In genomic region chr12:14416658-14417057, GRCh38 we compare ENCODE assay signal across 8 cellular contexts. TPM values are rescaled to one million over a fixed set of nuclear protein-coding genes. Genes with fewer than 3 reads are reported as not detected.
DNase-seq lines count a peak whose midpoint lies in the region; ATAC-seq and TF ChIP-seq lines count a peak whose summit lies in the region.

No MANE protein-coding gene starts in this region.

- H3K9me3 ChIP-seq in effector memory CD4-positive, alpha-beta T cell (ENCODE audit: control insufficient read depth, low read length): peaks cover 4% of the 10 kb centered on the region
- no peaks in the 10 kb centered on the region for H3K9me3 ChIP-seq in mucosa of descending colon

- peaks cover 19% of the 10 kb centered on the region for H3K4me1 ChIP-seq in effector memory CD4-positive, alpha-beta T cell (ENCODE audit: control insufficient read depth, insufficient read depth, low read length, poor library complexity, severe bottlenecking)
- H3K4me1 ChIP-seq in mucosa of descending colon (ENCODE audit: low read depth): peaks cover 12% of the 10 kb centered on the region

- DNase-seq in AML-193 (lab: John Stamatoyannopoulos, UW): peak; percentile 52 to 59
- DNase-seq in HEK293T (ENCODE audit: extremely low spot score): peak; percentile 34
- peak; percentile 66 to 68 for DNase-seq in SHP77 (lab: John Stamatoyannopoulos, UW)
- peak in 1 of 3 donors; percentile 36 for DNase-seq in effector memory CD4-positive, alpha-beta T cell
- DNase-seq in mucosa of descending colon: no peak
- DNase-seq in stimulated activated CD4-positive, alpha-beta T cell treated with anti-CD3 and anti-CD28 coated beads, Interleukin-2, amount 100 ng/mL, for 24 hours: no peak
- no peak for DNase-seq in GM20000 (ENCODE audit: low spot score)

- H3K27me3 ChIP-seq in effector memory CD4-positive, alpha-beta T cell (replicated peaks; ENCODE audit: control insufficient read depth, insufficient read depth, low read length, poor library complexity, severe bottlenecking): no peaks in the 10 kb centered on the region

- CTCF ChIA-PET in HEK293T (lab: Yijun Ruan, JAX): interaction anchor here (1.9 kb wide), 1 partner anchor 51 kb away, joined by 5 read pairs; the partner anchor contains the start of gene ATF7IP

- no peak overlapping the region for H3K4me3 ChIP-seq in effector memory CD4-positive, alpha-beta T cell (ENCODE audit: insufficient read depth, low read depth, low read length, poor library complexity, severe bottlenecking)
- no peak overlapping the region for H3K4me3 ChIP-seq in mucosa of descending colon

- ATAC-seq in mucosa of descending colon (peak; percentile 61), HG03097 (IDR thresholded peaks at IDR 0.05; ENCODE audit: low FRiP score, unreplicated experiment) (no peak)

- H3K27ac ChIP-seq in effector memory CD4-positive, alpha-beta T cell (ENCODE audit: insufficient read depth, low read length, poor library complexity, severe bottlenecking): peak overlapping the region; percentile 11

- intact Hi-C loops in mucosa of descending colon (cut with DNase I, micrococcal nuclease): no loop called here

- TF ChIP-seq CTCF in mucosa of descending colon (IDR thresholded peaks at IDR 0.05): no peak
- TF ChIP-seq CTCF in GM20000 (IDR thresholded peaks at IDR 0.05; ENCODE audit: extremely low read depth, missing control alignments): no peak

- POLR2A ChIA-PET in HEK293T (lab: Yijun Ruan, JAX): interaction anchor here (0.8 kb wide), 2 partner anchors 51 to 354 kb away, joined by 4 read pairs; partner anchors contain the start of gene ATF7IP

- H3K36me3 ChIP-seq in effector memory CD4-positive, alpha-beta T cell (ENCODE audit: control insufficient read depth, insufficient read depth, low read length): peaks cover 6% of the 10 kb centered on the region
- no peaks in the 10 kb centered on the region for H3K36me3 ChIP-seq in mucosa of descending colon (ENCODE audit: low read depth)

TF ChIP-seq in HEK293T, 16 proteins besides CTCF, POLR2A, EP300 and RAD21:
- TF ChIP-seq FOXK2 (IDR thresholded peaks at IDR 0.05) (no peak), ZNF384 (IDR thresholded peaks at IDR 0.05) (no peak), SUZ12 (IDR thresholded peaks at IDR 0.05) (no peak), ARNT (IDR thresholded peaks at IDR 0.05) (no peak)
- TF ChIP-seq, protein P1, sequence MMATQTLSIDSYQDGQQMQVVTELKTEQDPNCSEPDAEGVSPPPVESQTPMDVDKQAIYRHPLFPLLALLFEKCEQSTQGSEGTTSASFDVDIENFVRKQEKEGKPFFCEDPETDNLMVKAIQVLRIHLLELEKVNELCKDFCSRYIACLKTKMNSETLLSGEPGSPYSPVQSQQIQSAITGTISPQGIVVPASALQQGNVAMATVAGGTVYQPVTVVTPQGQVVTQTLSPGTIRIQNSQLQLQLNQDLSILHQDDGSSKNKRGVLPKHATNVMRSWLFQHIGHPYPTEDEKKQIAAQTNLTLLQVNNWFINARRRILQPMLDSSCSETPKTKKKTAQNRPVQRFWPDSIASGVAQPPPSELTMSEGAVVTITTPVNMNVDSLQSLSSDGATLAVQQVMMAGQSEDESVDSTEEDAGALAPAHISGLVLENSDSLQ (IDR thresholded peaks at IDR 0.05): no peak

RNA-seq across cellular contexts. Expression of gene ATF7IP, which starts 51.2 kb away (rescaled TPM):
- 10 to 100 TPM; 40.3 to 84.1 (median 63.2) TPM for total RNA-seq in mucosa of descending colon

Comparison
In these comparisons a context has a peak if more than half of its experiments do, and no peak if none do; other contexts are left out.
1. DNase-seq: peak in AML-193 (2 of 2), HEK293T (single experiment) and SHP77 (2 of 2); none in mucosa of descending colon (0 of 3), stimulated activated CD4-positive, alpha-beta T cell treated with anti-CD3 and anti-CD28 coated beads, Interleukin-2, amount 100 ng/mL, for 24 hours (0 of 2) and GM20000 (single experiment).